Comparison of ENCODE assay signal across 1 cellular context in the genomic region with DNA sequence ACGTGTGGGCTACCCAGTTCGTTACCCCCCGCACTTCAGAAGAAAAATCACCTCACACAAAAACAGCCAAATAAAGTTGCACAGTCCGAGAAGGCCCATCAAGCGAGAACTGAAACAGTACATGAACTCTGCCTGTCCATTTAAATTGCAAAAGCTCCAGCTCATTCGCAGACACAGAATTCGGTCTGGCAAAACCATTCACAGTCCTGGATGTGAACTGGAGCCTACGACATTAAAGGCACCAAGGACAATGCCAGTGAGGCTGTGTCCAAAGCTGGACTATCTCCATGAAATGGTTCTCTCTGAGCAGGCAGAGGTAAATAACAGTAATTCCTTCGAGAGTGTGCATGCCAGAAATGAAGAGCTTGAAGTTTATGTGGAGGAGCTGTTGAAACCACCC.
TF ChIP-seq lines count a peak whose summit lies in the region.

No MANE protein-coding gene starts in this region.

TF ChIP-seq in HepG2, 621 proteins besides CTCF, POLR2A, EP300 and RAD21 (continued from another document):
- no peak for TF ChIP-seq AFF4 (CRISPR knock-in tag; IDR thresholded peaks at IDR 0.05)
- TF ChIP-seq, protein P1, sequence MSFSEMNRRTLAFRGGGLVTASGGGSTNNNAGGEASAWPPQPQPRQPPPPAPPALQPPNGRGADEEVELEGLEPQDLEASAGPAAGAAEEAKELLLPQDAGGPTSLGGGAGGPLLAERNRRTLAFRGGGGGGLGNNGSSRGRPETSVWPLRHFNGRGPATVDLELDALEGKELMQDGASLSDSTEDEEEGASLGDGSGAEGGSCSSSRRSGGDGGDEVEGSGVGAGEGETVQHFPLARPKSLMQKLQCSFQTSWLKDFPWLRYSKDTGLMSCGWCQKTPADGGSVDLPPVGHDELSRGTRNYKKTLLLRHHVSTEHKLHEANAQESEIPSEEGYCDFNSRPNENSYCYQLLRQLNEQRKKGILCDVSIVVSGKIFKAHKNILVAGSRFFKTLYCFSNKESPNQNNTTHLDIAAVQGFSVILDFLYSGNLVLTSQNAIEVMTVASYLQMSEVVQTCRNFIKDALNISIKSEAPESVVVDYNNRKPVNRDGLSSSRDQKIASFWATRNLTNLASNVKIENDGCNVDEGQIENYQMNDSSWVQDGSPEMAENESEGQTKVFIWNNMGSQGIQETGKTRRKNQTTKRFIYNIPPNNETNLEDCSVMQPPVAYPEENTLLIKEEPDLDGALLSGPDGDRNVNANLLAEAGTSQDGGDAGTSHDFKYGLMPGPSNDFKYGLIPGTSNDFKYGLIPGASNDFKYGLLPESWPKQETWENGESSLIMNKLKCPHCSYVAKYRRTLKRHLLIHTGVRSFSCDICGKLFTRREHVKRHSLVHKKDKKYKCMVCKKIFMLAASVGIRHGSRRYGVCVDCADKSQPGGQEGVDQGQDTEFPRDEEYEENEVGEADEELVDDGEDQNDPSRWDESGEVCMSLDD (CRISPR knock-in tag; IDR thresholded peaks at IDR 0.05; ENCODE audit: borderline replicate concordance): no peak
- TF ChIP-seq ZNF160 (CRISPR knock-in tag; IDR thresholded peaks at IDR 0.05): no peak
- no peak for TF ChIP-seq CBFB (CRISPR knock-in tag; IDR thresholded peaks at IDR 0.05)
